ENCODE assay signal across 12 cellular contexts in genomic region chr22:50315289-50316113, GRCh38. TPM values are rescaled to one million over a fixed set of nuclear protein-coding genes. Genes with fewer than 3 reads are reported as not detected.
DNase-seq lines count a peak whose midpoint lies in the region; TF ChIP-seq lines count a peak whose summit lies in the region.
"Had no signal": no experiment of that assay in that cellular context is flagged by ENCODE, and none has a peak within 500 bp of the region (broad histone marks: within the 10 kb centered on the region; RNA-seq: fewer than 3 reads in every experiment).

No MANE protein-coding gene starts in this region.

- H3K9me3 Mint-ChIP-seq in activated naive CD4-positive, alpha-beta T cell treated with anti-CD3 and anti-CD28 coated beads, Interleukin-2, amount 10 ng/mL, durations not matched to agents 7 days and 5 days, result no peaks in the 10 kb centered on the region
- H3K9me3 Mint-ChIP-seq in chondrocyte (ENCODE audit: low read depth) (no peaks in the 10 kb centered on the region), type B pancreatic cell (no peaks in the 10 kb centered on the region)

- H3K27ac Mint-ChIP-seq in activated naive CD4-positive, alpha-beta T cell treated with anti-CD3 and anti-CD28 coated beads, Interleukin-2, amount 10 ng/mL, durations not matched to agents 7 days and 5 days, result peak overlapping the region; percentile 86
- no peak overlapping the region for H3K27ac Mint-ChIP-seq in chondrocyte (ENCODE audit: unreplicated experiment)
- H3K27ac Mint-ChIP-seq in type B pancreatic cell, result peak overlapping the region; percentile 54

- CTCF ChIA-PET in activated naive CD4-positive, alpha-beta T cell treated with anti-CD3 and anti-CD28 coated beads, Interleukin-2, amount 10 ng/mL, durations not matched to agents 7 days and 5 days (lab: Charles Lee), result interaction anchor here (1.0 to 1.9 kb wide), 4 partner anchors 10 to 41 kb away, joined by 3 to 6 read pairs (median 4); no protein-coding TSS in a partner anchor

- peaks cover 8% of the 10 kb centered on the region for H3K27me3 Mint-ChIP-seq in activated naive CD4-positive, alpha-beta T cell treated with anti-CD3 and anti-CD28 coated beads, Interleukin-2, amount 10 ng/mL, durations not matched to agents 7 days and 5 days
- H3K27me3 Mint-ChIP-seq in chondrocyte (ENCODE audit: low read depth) (no peaks in the 10 kb centered on the region), type B pancreatic cell (no peaks in the 10 kb centered on the region)

- H3K4me1 ChIP-seq in Loucy (ENCODE audit: insufficient read depth, low read length, poor library complexity, severe bottlenecking) (peaks cover 30% of the 10 kb centered on the region), hepatocyte (ENCODE audit: insufficient read depth) (no peaks in the 10 kb centered on the region), colonic mucosa (peaks cover 7% of the 10 kb centered on the region)

- no peak for TF ChIP-seq CTCF in Loucy (conservative IDR thresholded peaks at IDR 0.05; ENCODE audit: low read length)
- TF ChIP-seq CTCF in chondrocyte (IDR thresholded peaks at IDR 0.05), result no peak
- no peak for TF ChIP-seq CTCF in type B pancreatic cell (conservative IDR thresholded peaks at IDR 0.05)
- TF ChIP-seq CTCF in hepatocyte (IDR thresholded peaks at IDR 0.05; ENCODE audit: poor library complexity), result no peak
- no peak for TF ChIP-seq CTCF in colonic mucosa (IDR thresholded peaks at IDR 0.05)

- H3F3A ChIP-seq in Loucy (ENCODE audit: low read depth), result no peaks in the 10 kb centered on the region

- H3K4me3 ChIP-seq in Loucy (ENCODE audit: low read length, poor library complexity, severe bottlenecking) (peak overlapping the region; percentile 80), hepatocyte (no peak overlapping the region), colonic mucosa (no peak overlapping the region)
- H3K4me3 ChIP-seq: mucosa of descending colon, SK-N-MC had no signal

- H3K4me1 Mint-ChIP-seq in activated naive CD4-positive, alpha-beta T cell treated with anti-CD3 and anti-CD28 coated beads, Interleukin-2, amount 10 ng/mL, durations not matched to agents 7 days and 5 days, result peaks cover 19% of the 10 kb centered on the region
- H3K4me1 Mint-ChIP-seq in chondrocyte (ENCODE audit: low read depth) (no peaks in the 10 kb centered on the region), type B pancreatic cell (ENCODE audit: unreplicated experiment) (no peaks in the 10 kb centered on the region)

- intact Hi-C loops in colonic mucosa (cut with DNase I), result no loop called here

- no peak overlapping the region for H2AFZ ChIP-seq in Loucy (ENCODE audit: low read length)
- no peak overlapping the region for H2AFZ ChIP-seq in hepatocyte

- H3K4me3 Mint-ChIP-seq in activated naive CD4-positive, alpha-beta T cell treated with anti-CD3 and anti-CD28 coated beads, Interleukin-2, amount 10 ng/mL, durations not matched to agents 7 days and 5 days, result peak overlapping the region; percentile 65
- H3K4me3 Mint-ChIP-seq in chondrocyte (ENCODE audit: unreplicated experiment), result no peak overlapping the region
- no peak overlapping the region for H3K4me3 Mint-ChIP-seq in type B pancreatic cell

- H3K27ac ChIP-seq in hepatocyte, result no peak overlapping the region
- no peak overlapping the region for H3K27ac ChIP-seq in colonic mucosa
- H3K27ac ChIP-seq: C4-2B, SK-N-MC had no signal

- H4K20me1 ChIP-seq in Loucy (ENCODE audit: insufficient read depth, low read length, poor library complexity, severe bottlenecking) (no peaks in the 10 kb centered on the region), hepatocyte (ENCODE audit: insufficient read depth, poor library complexity, severe bottlenecking) (no peaks in the 10 kb centered on the region)

- H3K36me3 ChIP-seq in Loucy (ENCODE audit: insufficient read depth, low read length) (no peaks in the 10 kb centered on the region), hepatocyte (replicated peaks; ENCODE audit: insufficient read depth, low read depth) (no peaks in the 10 kb centered on the region), colonic mucosa (no peaks in the 10 kb centered on the region)

- DNase-seq in activated naive CD4-positive, alpha-beta T cell treated with anti-CD3 and anti-CD28 coated beads, Interleukin-2, amount 10 ng/mL, durations not matched to agents 7 days and 5 days, result no peak
- no peak for DNase-seq in activated naive CD4-positive, alpha-beta T cell (lab: John Stamatoyannopoulos, UW)
- peak; percentile 90 for DNase-seq in chondrocyte (ENCODE audit: low spot score)
- DNase-seq in type B pancreatic cell (ENCODE audit: extremely low spot score, unreplicated experiment), result no peak
- no peak for DNase-seq in NCI-H1048 (lab: John Stamatoyannopoulos, UW)
- no peak for DNase-seq in hepatocyte (ENCODE audit: low spot score)
- no peak for DNase-seq in colonic mucosa
- DNase-seq: effector CD4-positive, alpha-beta T cell had no signal

- H3K9me2 ChIP-seq in Loucy (replicated peaks; ENCODE audit: low read depth, low read length) (no peaks in the 10 kb centered on the region), hepatocyte (replicated peaks; ENCODE audit: insufficient read depth) (no peaks in the 10 kb centered on the region)

- H3K36me3 Mint-ChIP-seq in activated naive CD4-positive, alpha-beta T cell treated with anti-CD3 and anti-CD28 coated beads, Interleukin-2, amount 10 ng/mL, durations not matched to agents 7 days and 5 days, result no peaks in the 10 kb centered on the region
- H3K36me3 Mint-ChIP-seq in chondrocyte (ENCODE audit: low read depth) (no peaks in the 10 kb centered on the region), type B pancreatic cell (no peaks in the 10 kb centered on the region)

- 93% methylated on average over 18 of the region's 18 CpGs for WGBS in hepatocyte (ENCODE audit: low lambda C conversion rate, missing lambda C conversion rate)

- H3K4me2 ChIP-seq in Loucy (ENCODE audit: low read depth, low read length, poor library complexity, severe bottlenecking) (peak overlapping the region; percentile 97), hepatocyte (no peak overlapping the region)

- peak overlapping the region; percentile 83 for H3K9ac ChIP-seq in Loucy (ENCODE audit: low read depth, low read length, poor library complexity, severe bottlenecking)
- H3K9ac ChIP-seq in colonic mucosa (ENCODE audit: low read depth in 2 of 2, low read length in 2 of 2), result peak overlapping the region in 1 of 2 donors; percentile 51

- H3K9me3 ChIP-seq in Loucy (ENCODE audit: insufficient read depth, low read depth, low read length) (no peaks in the 10 kb centered on the region), hepatocyte (ENCODE audit: low read depth) (no peaks in the 10 kb centered on the region), colonic mucosa (no peaks in the 10 kb centered on the region)
- H3K9me3 ChIP-seq: mucosa of descending colon had no signal

- H3K27me3 ChIP-seq in Loucy (ENCODE audit: insufficient read depth, low read length, poor library complexity, severe bottlenecking) (no peaks in the 10 kb centered on the region), hepatocyte (no peaks in the 10 kb centered on the region), colonic mucosa (no peaks in the 10 kb centered on the region)

- H3K79me2 ChIP-seq in Loucy (ENCODE audit: insufficient read depth, low read length) (peaks cover 5% of the 10 kb centered on the region; the same call in 1 of the 2 replicates), hepatocyte (no peaks in the 10 kb centered on the region)

RNA-seq across cellular contexts. Expression of gene PLXNB2, which starts 8.1 kb away (rescaled TPM):
- total RNA-seq in chondrocyte (300 to 356 TPM (median 346 TPM) in 3 replicates), type B pancreatic cell (ENCODE audit: low replicate concordance) (352 and 500 TPM in 2 replicates), hepatocyte (91.4 and 113 TPM in 2 replicates), colonic mucosa (100 to 1,000 TPM; 270 to 339 TPM)
- 147 and 158 TPM in 2 replicates for polyA plus RNA-seq in hepatocyte

RNA-seq across cellular contexts. Expression of gene DENND6B, which starts 11.3 kb away (rescaled TPM):
- total RNA-seq in chondrocyte (7.7 to 8.8 TPM (median 8.1 TPM) in 3 replicates), type B pancreatic cell (ENCODE audit: low replicate concordance) (22.1 and 25.6 TPM in 2 replicates), hepatocyte (3.1 and 3.3 TPM in 2 replicates), colonic mucosa (1 to 10 TPM; 2.4 to 4.0 TPM)
- polyA plus RNA-seq in hepatocyte, result 8.7 and 9.0 TPM in 2 replicates

RNA-seq across cellular contexts. Expression of gene PPP6R2, which starts 27.6 kb away (rescaled TPM):
- total RNA-seq in chondrocyte (46.2 to 53.1 TPM (median 47.1 TPM) in 3 replicates), type B pancreatic cell (ENCODE audit: low replicate concordance) (56.4 and 62.8 TPM in 2 replicates), hepatocyte (43.9 and 57.9 TPM in 2 replicates), colonic mucosa (10 to 100 TPM; 34.1 to 55.9 TPM)
- 44.1 and 47.0 TPM in 2 replicates for polyA plus RNA-seq in hepatocyte

RNA-seq across cellular contexts. Expression of gene MAPK11, which starts 45.3 kb away (rescaled TPM):
- total RNA-seq in chondrocyte (9.3 to 19.9 TPM (median 17.7 TPM) in 3 replicates), type B pancreatic cell (ENCODE audit: low replicate concordance) (4.0 and 7.4 TPM in 2 replicates), hepatocyte (1.4 and 2.3 TPM in 2 replicates), colonic mucosa (1 to 10 TPM; 1.3 to 1.9 TPM)
- 0.62 and 1.1 TPM in 2 replicates for polyA plus RNA-seq in hepatocyte

RNA-seq across cellular contexts. Expression of gene MAPK12, which starts 54.0 kb away (rescaled TPM):
- total RNA-seq in chondrocyte (34.6 to 46.6 TPM (median 44.7 TPM) in 3 replicates), type B pancreatic cell (ENCODE audit: low replicate concordance) (11.4 and 31.3 TPM in 2 replicates), hepatocyte (12.5 and 13.8 TPM in 2 replicates), colonic mucosa (1 to 10 TPM; 2.0 to 2.6 TPM)
- polyA plus RNA-seq in hepatocyte, result 33.8 and 51.4 TPM in 2 replicates
